In genomic region chr1:172834609-172835008, GRCh38 we compare ENCODE assay signal across 19 cellular contexts.
A peak's percentile ranks its signal among the peaks of the same experiment; 100 is the strongest.
DNase-seq lines count a peak whose midpoint lies in the region; ATAC-seq, FAIRE-seq and TF ChIP-seq lines count a peak whose summit lies in the region.
"Had no signal": no experiment of that assay in that cellular context is flagged by ENCODE, and none has a peak within 500 bp of the region (broad histone marks: within the 10 kb centered on the region; RNA-seq: fewer than 3 reads in every experiment).

No MANE protein-coding gene starts in this region.

- H4K20me1 ChIP-seq in mammary epithelial cell (ENCODE audit: insufficient read depth, low read length), result no peaks in the 10 kb centered on the region
- H4K20me1 ChIP-seq in K562 (replicated peaks; ENCODE audit: control insufficient read depth, insufficient read depth, low read length), result no peaks in the 10 kb centered on the region
- H4K20me1 ChIP-seq: BLaER1 treated with 17β-estradiol and CSF1 and Interleukin-3, amounts not matched to agents 10 nM and 100 nM had no signal

- H3K79me2 ChIP-seq in mammary epithelial cell (ENCODE audit: insufficient read depth, low read length), result no peaks in the 10 kb centered on the region
- H3K79me2 ChIP-seq in K562 (ENCODE audit: control insufficient read depth, insufficient read depth, low read length), result no peaks in the 10 kb centered on the region

- BruUV-seq in MCF 10A (replicated peaks; lab: Mats Ljungman, UMichigan) (no TSS peak), mammary epithelial cell (replicated peaks; lab: Mats Ljungman, UMichigan) (no TSS peak), K562 (replicated peaks; lab: Mats Ljungman, UMichigan) (no TSS peak)

- H3K4me3 ChIP-seq in mammary epithelial cell (replicated peaks in 1 of 3; ENCODE audit: insufficient read depth in 1 of 3, low read depth in 2 of 3, low read length in 3 of 3), result no peak overlapping the region
- H3K4me3 ChIP-seq in K562, result no peak overlapping the region
- no peak overlapping the region for H3K4me3 ChIP-seq in pancreas
- H3K4me3 ChIP-seq: BLaER1 treated with 17β-estradiol and CSF1 and Interleukin-3, amounts not matched to agents 10 nM and 100 nM; GM12878 had no signal

- no peaks in the 10 kb centered on the region for H3K27me3 Mint-ChIP-seq in MCF 10A (ENCODE audit: insufficient read depth, unreplicated experiment)
- H3K27me3 Mint-ChIP-seq: B cell had no signal

- H3K4me1 Mint-ChIP-seq in MCF 10A (ENCODE audit: insufficient read depth, unreplicated experiment), result peaks cover 16% of the 10 kb centered on the region

- H3K27me3 ChIP-seq in mammary epithelial cell (ENCODE audit: insufficient read depth, low read length) (no peaks in the 10 kb centered on the region), K562 (ENCODE audit: control insufficient read depth in 2 of 2, insufficient read depth in 2 of 2, low read length in 2 of 2) (no peaks in the 10 kb centered on the region), pancreas (no peaks in the 10 kb centered on the region)
- H3K27me3 ChIP-seq: BLaER1 treated with 17β-estradiol and CSF1 and Interleukin-3, amounts not matched to agents 10 nM and 100 nM had no signal

- CTCF ChIA-PET in MCF 10A (lab: Yijun Ruan, JAX), result interaction anchor here (0.6 to 5.7 kb wide), 7 partner anchors 8 to 368 kb away, joined by 3 to 35 read pairs (median 8); no protein-coding TSS in a partner anchor
- CTCF ChIA-PET in mammary epithelial cell (lab: Charles Lee; ENCODE audit: low non-redundant PET), result no interaction called here
- CTCF ChIA-PET in HEK293T (lab: Yijun Ruan, JAX), result interaction anchor here (0.5 kb wide), 1 partner anchor 1429 kb away, joined by 5 read pairs; no protein-coding TSS in a partner anchor
- CTCF ChIA-PET in K562 (lab: Yijun Ruan, JAX; ENCODE audit: low intra/inter-chr PET ratio), result no interaction called here

- no peaks in the 10 kb centered on the region for H3K36me3 ChIP-seq in mammary epithelial cell (ENCODE audit: insufficient read depth, low read length)
- H3K36me3 ChIP-seq in K562 (ENCODE audit: control insufficient read depth, insufficient read depth, low read length), result no peaks in the 10 kb centered on the region
- H3K36me3 ChIP-seq in pancreas, result no peaks in the 10 kb centered on the region
- H3K36me3 ChIP-seq: BLaER1 treated with 17β-estradiol and CSF1 and Interleukin-3, amounts not matched to agents 10 nM and 100 nM had no signal

- dilution Hi-C loops in mammary epithelial cell (cut with HindIII; ENCODE audit: low sequenced_read_pairs), result loop anchor here (5.0 kb wide), 1 partner anchor 373 kb away; the partner anchor contains the start of gene TNFSF4

- no peaks in the 10 kb centered on the region for H3K9me1 ChIP-seq in K562 (ENCODE audit: control insufficient read depth, insufficient read depth, low read length)

- no peaks in the 10 kb centered on the region for H3K9me3 Mint-ChIP-seq in MCF 10A (ENCODE audit: unreplicated experiment)
- H3K9me3 Mint-ChIP-seq: CD8-positive, alpha-beta T cell; HFFc6 had no signal

- ATAC-seq in K562 (no peak), GM21717 (IDR thresholded peaks at IDR 0.05; ENCODE audit: unreplicated experiment) (no peak), pancreas (no peak)
- ATAC-seq: CD8-positive, alpha-beta T cell; GM12878 had no signal

- TF ChIP-seq CTCF in MCF 10A (IDR thresholded peaks at IDR 0.05; ENCODE audit: unreplicated experiment) (no peak), mammary epithelial cell (conservative IDR thresholded peaks at IDR 0.05 in 1 of 2, IDR thresholded peaks at IDR 0.05 in 1 of 2; ENCODE audit: extremely low read depth in 1 of 2, insufficient read depth in 1 of 2, low read depth in 1 of 2, low read length in 2 of 2) (no peak), K562 (IDR thresholded peaks at IDR 0.05 in 2 of 3, conservative IDR thresholded peaks at IDR 0.05 in 1 of 3; ENCODE audit: insufficient read depth in 2 of 3, low read depth in 1 of 3, low read length in 3 of 3) (no peak), pancreas (IDR thresholded peaks at IDR 0.05) (no peak)

- no peak for DNase-seq in MCF 10A (ENCODE audit: unreplicated experiment)
- no peak for DNase-seq in mammary epithelial cell
- no peak for DNase-seq in HEK293T (ENCODE audit: extremely low spot score)
- DNase-seq in K562 (ENCODE audit: extremely low read depth in 1 of 4, low spot score in 3 of 4), result no peak
- DNase-seq in SHP77 treated with DMSO at 0.1 percent for 48 hours (lab: John Stamatoyannopoulos, UW), result no peak
- DNase-seq in pancreas, result no peak
- DNase-seq: CD8-positive, alpha-beta T cell; DMS 273 treated with DMSO at 0.1 percent for 48 hours; DMS53; DND-41; EL; HCEC 1CT; HFFc6 had no signal

- no peak overlapping the region for H3K4me3 Mint-ChIP-seq in MCF 10A (ENCODE audit: unreplicated experiment)
- H3K4me3 Mint-ChIP-seq: B cell; CD8-positive, alpha-beta T cell; HFFc6 had no signal

- no peak for TF ChIP-seq EP300 in K562 (IDR thresholded peaks at IDR 0.05; ENCODE audit: low read length)

- 83% methylated on average over 5 of the region's 5 CpGs for WGBS in mammary epithelial cell (ENCODE audit: low coverage, missing lambda C conversion rate)
- WGBS in K562 (ENCODE audit: insufficient coverage, low coverage, missing lambda C conversion rate), result 4% methylated on average over 5 of the region's 5 CpGs
- WGBS in pancreas, 2 donors, result 77 to 84% methylated on average over 5 of the region's 5 CpGs

- no peak for TF ChIP-seq RAD21 in K562 (CRISPR knock-in tag; conservative IDR thresholded peaks at IDR 0.05 in 1 of 2, IDR thresholded peaks at IDR 0.05 in 1 of 2)

- POLR2A ChIA-PET in MCF 10A (lab: Yijun Ruan, JAX), result interaction anchor here (0.5 to 3.6 kb wide), 2 partner anchors 9 to 137 kb away, joined by 4 to 13 read pairs; no protein-coding TSS in a partner anchor
- POLR2A ChIA-PET in HEK293T (lab: Yijun Ruan, JAX), result no interaction called here
- POLR2A ChIA-PET in K562 (lab: Yijun Ruan, JAX), result interaction anchor here (0.8 kb wide), 1 partner anchor 16 kb away, joined by 3 read pairs; no protein-coding TSS in a partner anchor

- H2AFZ ChIP-seq in mammary epithelial cell (ENCODE audit: low read depth, low read length) (no peak overlapping the region), K562 (ENCODE audit: low read depth, low read length) (no peak overlapping the region)

- peak overlapping the region; percentile 31 for H3K27ac Mint-ChIP-seq in MCF 10A (ENCODE audit: low read depth, unreplicated experiment)
- H3K27ac Mint-ChIP-seq: B cell; CD8-positive, alpha-beta T cell; HFFc6 had no signal

- H3K9ac ChIP-seq in mammary epithelial cell (ENCODE audit: insufficient read depth, low read length) (no peak overlapping the region), K562 (ENCODE audit: insufficient read depth in 1 of 2, low read depth in 2 of 2, low read length in 2 of 2) (no peak overlapping the region)
- H3K9ac ChIP-seq: BLaER1 treated with 17β-estradiol and CSF1 and Interleukin-3, amounts not matched to agents 10 nM and 100 nM had no signal

- no peak for FAIRE-seq in K562 (lab: Jason Lieb, UNC)
- FAIRE-seq in pancreas (lab: Jason Lieb, UNC), result no peak
- FAIRE-seq: GM12878, H54 had no signal

- H3K4me1 ChIP-seq in mammary epithelial cell (ENCODE audit: insufficient read depth, low read length) (peaks cover 20% of the 10 kb centered on the region), K562 (replicated peaks in 1 of 2; ENCODE audit: control insufficient read depth in 2 of 2, insufficient read depth in 2 of 2, low read length in 2 of 2) (no peaks in the 10 kb centered on the region), pancreas (no peaks in the 10 kb centered on the region)
- H3K4me1 ChIP-seq: BLaER1 treated with 17β-estradiol and CSF1 and Interleukin-3, amounts not matched to agents 10 nM and 100 nM had no signal

- H3K27ac ChIP-seq in mammary epithelial cell (ENCODE audit: insufficient read depth, low read depth, low read length) (no peak overlapping the region), K562 (ENCODE audit: extremely low read depth, low read depth, low read length) (no peak overlapping the region), pancreas (no peak overlapping the region)
- H3K27ac ChIP-seq: BLaER1 treated with 17β-estradiol and CSF1 and Interleukin-3, amounts not matched to agents 10 nM and 100 nM; HL-60 had no signal

- H3K4me2 ChIP-seq in mammary epithelial cell (ENCODE audit: insufficient read depth, low read depth, low read length) (no peak overlapping the region), K562 (ENCODE audit: insufficient read depth, low read length) (no peak overlapping the region)
- H3K4me2 ChIP-seq: BLaER1 treated with 17β-estradiol and CSF1 and Interleukin-3, amounts not matched to agents 10 nM and 100 nM had no signal

- H3K9me3 ChIP-seq in mammary epithelial cell (replicated peaks; ENCODE audit: insufficient read depth, low read length) (no peaks in the 10 kb centered on the region), K562 (replicated peaks; ENCODE audit: control insufficient read depth, insufficient read depth, low read depth, low read length) (no peaks in the 10 kb centered on the region), pancreas (no peaks in the 10 kb centered on the region)
- H3K9me3 ChIP-seq: BLaER1 treated with 17β-estradiol and CSF1 and Interleukin-3, amounts not matched to agents 10 nM and 100 nM had no signal

- no peak for TF ChIP-seq POLR2A in K562 (conservative IDR thresholded peaks at IDR 0.05)

- in situ Hi-C loops in mammary epithelial cell (cut with MboI; ENCODE audit: low sequenced_read_pairs in 2 of 2) (loop anchor here (5.0 kb wide), 2 partner anchors 358 to 363 kb away; no protein-coding TSS in a partner anchor), K562 (cut with MboI) (no loop called here)

- H3K36me3 Mint-ChIP-seq in MCF 10A (ENCODE audit: insufficient read depth, unreplicated experiment), result no peaks in the 10 kb centered on the region
- H3K36me3 Mint-ChIP-seq: CD8-positive, alpha-beta T cell had no signal

- intact Hi-C loops in MCF 10A (cut with micrococcal nuclease), result no loop called here
- intact Hi-C loops in mammary epithelial cell (cut with micrococcal nuclease), result loop anchor here (5.0 kb wide), 1 partner anchor 83 kb away; no protein-coding TSS in a partner anchor
- intact Hi-C loops in K562 (cut with micrococcal nuclease), result no loop called here
- intact Hi-C loops in pancreas (cut with DNase I), result loop anchor here in 1 of 3 donors (5.0 kb wide), 1 partner anchor 363 kb away; no protein-coding TSS in a partner anchor

TF ChIP-seq in HEK293T, 16 proteins besides CTCF, POLR2A, EP300 and RAD21:
- TF ChIP-seq TARDBP (IDR thresholded peaks at IDR 0.05) (no peak), L3MBTL2 (conservative IDR thresholded peaks at IDR 0.05) (peak; percentile 58)

TF ChIP-seq in K562, 482 proteins besides CTCF, POLR2A, EP300 and RAD21 (continues in another document):
- TF ChIP-seq ZNF507 (tag; conservative IDR thresholded peaks at IDR 0.05), result no peak

Comparison
In these comparisons a context has a peak if more than half of its experiments do, and no peak if none do; other contexts are left out.
1. CTCF ChIA-PET loops: an anchor here in MCF 10A (0.6 to 5.7 kb wide) and HEK293T (0.5 kb wide); none called in mammary epithelial cell and K562.